1 cellular context compared by ENCODE assay signal in the genomic region with DNA sequence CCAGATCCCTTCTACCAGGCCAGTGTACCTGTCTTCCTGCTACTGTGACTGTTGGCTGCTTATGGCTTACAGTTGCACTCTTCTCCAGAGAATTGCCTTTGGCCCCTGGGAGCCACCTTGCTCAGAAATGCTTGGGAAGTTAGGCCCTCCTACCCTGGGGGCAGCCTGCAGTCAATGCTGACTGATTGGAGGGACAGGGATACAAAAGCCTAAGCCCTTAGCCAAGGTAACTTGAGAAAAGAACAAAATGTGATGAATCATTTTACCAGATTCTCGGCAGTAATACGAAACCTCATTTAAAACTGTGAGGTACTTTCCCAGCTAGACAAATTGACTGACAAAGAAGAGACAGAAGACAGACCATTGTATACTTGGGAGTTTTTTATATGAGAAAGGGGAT.
TF ChIP-seq lines count a peak whose summit lies in the region.

No MANE protein-coding gene starts in this region.

TF ChIP-seq in WTC11, 78 proteins besides CTCF, POLR2A, EP300 and RAD21 (continued from another document):
- no peak for TF ChIP-seq ZBTB21 (CRISPR knock-in tag; IDR thresholded peaks at IDR 0.05; ENCODE audit: borderline replicate concordance)
- TF ChIP-seq, protein P1, sequence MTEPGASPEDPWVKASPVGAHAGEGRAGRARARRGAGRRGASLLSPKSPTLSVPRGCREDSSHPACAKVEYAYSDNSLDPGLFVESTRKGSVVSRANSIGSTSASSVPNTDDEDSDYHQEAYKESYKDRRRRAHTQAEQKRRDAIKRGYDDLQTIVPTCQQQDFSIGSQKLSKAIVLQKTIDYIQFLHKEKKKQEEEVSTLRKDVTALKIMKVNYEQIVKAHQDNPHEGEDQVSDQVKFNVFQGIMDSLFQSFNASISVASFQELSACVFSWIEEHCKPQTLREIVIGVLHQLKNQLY (CRISPR knock-in tag; IDR thresholded peaks at IDR 0.05) = no peak
- TF ChIP-seq, protein P2, sequence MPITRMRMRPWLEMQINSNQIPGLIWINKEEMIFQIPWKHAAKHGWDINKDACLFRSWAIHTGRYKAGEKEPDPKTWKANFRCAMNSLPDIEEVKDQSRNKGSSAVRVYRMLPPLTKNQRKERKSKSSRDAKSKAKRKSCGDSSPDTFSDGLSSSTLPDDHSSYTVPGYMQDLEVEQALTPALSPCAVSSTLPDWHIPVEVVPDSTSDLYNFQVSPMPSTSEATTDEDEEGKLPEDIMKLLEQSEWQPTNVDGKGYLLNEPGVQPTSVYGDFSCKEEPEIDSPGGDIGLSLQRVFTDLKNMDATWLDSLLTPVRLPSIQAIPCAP (CRISPR knock-in tag; IDR thresholded peaks at IDR 0.05) = no peak
- TF ChIP-seq, protein P3, sequence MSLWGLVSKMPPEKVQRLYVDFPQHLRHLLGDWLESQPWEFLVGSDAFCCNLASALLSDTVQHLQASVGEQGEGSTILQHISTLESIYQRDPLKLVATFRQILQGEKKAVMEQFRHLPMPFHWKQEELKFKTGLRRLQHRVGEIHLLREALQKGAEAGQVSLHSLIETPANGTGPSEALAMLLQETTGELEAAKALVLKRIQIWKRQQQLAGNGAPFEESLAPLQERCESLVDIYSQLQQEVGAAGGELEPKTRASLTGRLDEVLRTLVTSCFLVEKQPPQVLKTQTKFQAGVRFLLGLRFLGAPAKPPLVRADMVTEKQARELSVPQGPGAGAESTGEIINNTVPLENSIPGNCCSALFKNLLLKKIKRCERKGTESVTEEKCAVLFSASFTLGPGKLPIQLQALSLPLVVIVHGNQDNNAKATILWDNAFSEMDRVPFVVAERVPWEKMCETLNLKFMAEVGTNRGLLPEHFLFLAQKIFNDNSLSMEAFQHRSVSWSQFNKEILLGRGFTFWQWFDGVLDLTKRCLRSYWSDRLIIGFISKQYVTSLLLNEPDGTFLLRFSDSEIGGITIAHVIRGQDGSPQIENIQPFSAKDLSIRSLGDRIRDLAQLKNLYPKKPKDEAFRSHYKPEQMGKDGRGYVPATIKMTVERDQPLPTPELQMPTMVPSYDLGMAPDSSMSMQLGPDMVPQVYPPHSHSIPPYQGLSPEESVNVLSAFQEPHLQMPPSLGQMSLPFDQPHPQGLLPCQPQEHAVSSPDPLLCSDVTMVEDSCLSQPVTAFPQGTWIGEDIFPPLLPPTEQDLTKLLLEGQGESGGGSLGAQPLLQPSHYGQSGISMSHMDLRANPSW (CRISPR knock-in tag; conservative IDR thresholded peaks at IDR 0.05; ENCODE audit: low read depth) = no peak
- TF ChIP-seq, protein P4, sequence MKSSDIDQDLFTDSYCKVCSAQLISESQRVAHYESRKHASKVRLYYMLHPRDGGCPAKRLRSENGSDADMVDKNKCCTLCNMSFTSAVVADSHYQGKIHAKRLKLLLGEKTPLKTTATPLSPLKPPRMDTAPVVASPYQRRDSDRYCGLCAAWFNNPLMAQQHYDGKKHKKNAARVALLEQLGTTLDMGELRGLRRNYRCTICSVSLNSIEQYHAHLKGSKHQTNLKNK (CRISPR knock-in tag; IDR thresholded peaks at IDR 0.05) = no peak
- no peak for TF ChIP-seq GRHL2 (CRISPR knock-in tag; IDR thresholded peaks at IDR 0.05; ENCODE audit: insufficient replicate concordance, severe bottlenecking)
